10 cellular contexts compared by ENCODE assay signal in genomic region chr17:35539659-35540026, GRCh38. TPM values are rescaled to one million over a fixed set of nuclear protein-coding genes. Genes with fewer than 3 reads are reported as not detected.
A peak's percentile ranks its signal among the peaks of the same experiment; 100 is the strongest.
DNase-seq lines count a peak whose midpoint lies in the region; ATAC-seq and TF ChIP-seq lines count a peak whose summit lies in the region.
"Had no signal": no experiment of that assay in that cellular context is flagged by ENCODE, and none has a peak within 500 bp of the region (broad histone marks: within the 10 kb centered on the region; RNA-seq: fewer than 3 reads in every experiment).

No MANE protein-coding gene starts in this region.

- TF ChIP-seq EP300 in stomach (IDR thresholded peaks at IDR 0.05) (no peak), sigmoid colon (IDR thresholded peaks at IDR 0.05) (no peak)

- H3K36me3 Mint-ChIP-seq in activated T-cell treated with anti-CD3 and anti-CD28 coated beads, Interleukin-2, amount 50 U/mL, for 72 hours (ENCODE audit: insufficient read depth in 2 of 2) = peaks cover 11 to 21% of the 10 kb centered on the region in 2 donors

- no peaks in the 10 kb centered on the region for H3K27me3 ChIP-seq in RWPE2 (ENCODE audit: insufficient read depth, poor library complexity, severe bottlenecking)
- H3K27me3 ChIP-seq in fibroblast of lung (ENCODE audit: control insufficient read depth, insufficient read depth, low read length) = no peaks in the 10 kb centered on the region
- H3K27me3 ChIP-seq in stomach = no peaks in the 10 kb centered on the region
- no peaks in the 10 kb centered on the region for H3K27me3 ChIP-seq in sigmoid colon

- DNase-seq in activated T-cell treated with anti-CD3 and anti-CD28 coated beads, Interleukin-2, amount 50 U/mL, for 72 hours = no peak
- DNase-seq in activated T-cell treated with anti-CD3 and anti-CD28 coated beads, Interleukin-2, amount 50 U/mL, for 1 hour = no peak
- DNase-seq in RWPE2 (ENCODE audit: low spot score) = no peak
- no peak for DNase-seq in fibroblast of lung (ENCODE audit: low read depth in 2 of 2)
- DNase-seq in stomach = no peak
- no peak for DNase-seq in sigmoid colon
- no peak for DNase-seq in GF-D8 (lab: John Stamatoyannopoulos, UW)
- no peak for DNase-seq in NCI-H82 treated with DMSO at 0.1 percent for 48 hours (lab: John Stamatoyannopoulos, UW; ENCODE audit: unreplicated experiment)

- no peaks in the 10 kb centered on the region for H4K20me1 ChIP-seq in fibroblast of lung (ENCODE audit: control insufficient read depth, extremely low read depth, insufficient read depth, low read length)

- H3K4me2 ChIP-seq in fibroblast of lung (ENCODE audit: extremely low read depth, insufficient read depth, low read length) = peak overlapping the region; percentile 68

- no peak for TF ChIP-seq POLR2A in stomach (IDR thresholded peaks at IDR 0.05)
- no peak for TF ChIP-seq POLR2A in sigmoid colon (IDR thresholded peaks at IDR 0.05)

- 37 to 50% (median 42%) methylated on average over 5 of the region's 5 CpGs for WGBS in stomach, 5 donors
- WGBS in sigmoid colon, 2 donors = 46 to 53% methylated on average over 5 of the region's 5 CpGs

- intact Hi-C loops in stomach (cut with DNase I; ENCODE audit: low total_unique reads) = loop anchor here (5.0 kb wide), 1 partner anchor 227 kb away; no protein-coding TSS in a partner anchor
- intact Hi-C loops in sigmoid colon (cut with DNase I) = loop anchor here (2.0 to 10.0 kb wide), 5 partner anchors 107 to 369 kb away; partner anchors contain the start of genes SLFN11 and SLFN12

- no peaks in the 10 kb centered on the region for H3K9me3 Mint-ChIP-seq in activated T-cell treated with anti-CD3 and anti-CD28 coated beads, Interleukin-2, amount 50 U/mL, for 72 hours

- TF ChIP-seq CTCF in RWPE2 (IDR thresholded peaks at IDR 0.05; ENCODE audit: poor library complexity, severe bottlenecking) = peak; percentile 73
- TF ChIP-seq CTCF in fibroblast of lung (conservative IDR thresholded peaks at IDR 0.05 in 1 of 2, IDR thresholded peaks at IDR 0.05 in 1 of 2; ENCODE audit: low read depth in 1 of 2, low read length in 2 of 2) = no peak
- TF ChIP-seq CTCF in stomach (IDR thresholded peaks at IDR 0.05) = no peak
- no peak for TF ChIP-seq CTCF in sigmoid colon (IDR thresholded peaks at IDR 0.05)

- no peaks in the 10 kb centered on the region for H3K79me2 ChIP-seq in fibroblast of lung (ENCODE audit: control insufficient read depth, insufficient read depth, low read length)

- H3K9me3 ChIP-seq in RWPE2 (ENCODE audit: severe bottlenecking) = no peaks in the 10 kb centered on the region
- H3K9me3 ChIP-seq in fibroblast of lung (ENCODE audit: control insufficient read depth, insufficient read depth, low read depth, low read length) = no peaks in the 10 kb centered on the region
- no peaks in the 10 kb centered on the region for H3K9me3 ChIP-seq in stomach
- no peaks in the 10 kb centered on the region for H3K9me3 ChIP-seq in sigmoid colon

- no peak for ATAC-seq in activated T-cell treated with anti-CD3 and anti-CD28 coated beads, Interleukin-2, amount 50 U/mL, for 72 hours (replicated peaks in 1 of 2)
- ATAC-seq in RWPE2 (ENCODE audit: low read depth) = no peak

- H3K27ac ChIP-seq in RWPE2 (ENCODE audit: poor library complexity, severe bottlenecking) (no peak overlapping the region), fibroblast of lung (ENCODE audit: insufficient read depth, low read length) (no peak overlapping the region), stomach (peak overlapping the region in 3 of 5 donors; percentile 66 to 86 (median 73)), sigmoid colon (no peak overlapping the region)

- H3K4me3 Mint-ChIP-seq in activated T-cell treated with anti-CD3 and anti-CD28 coated beads, Interleukin-2, amount 50 U/mL, for 72 hours = peak overlapping the region; percentile 76 to 86

- H3K36me3 ChIP-seq in RWPE2 (ENCODE audit: low read depth) (no peaks in the 10 kb centered on the region), fibroblast of lung (ENCODE audit: control insufficient read depth, insufficient read depth, low read length) (no peaks in the 10 kb centered on the region), stomach (no peaks in the 10 kb centered on the region), sigmoid colon (no peaks in the 10 kb centered on the region)

- no peak overlapping the region for H3K4me3 ChIP-seq in RWPE2 (ENCODE audit: severe bottlenecking)
- no peak overlapping the region for H3K4me3 ChIP-seq in fibroblast of lung (replicated peaks in 1 of 4; ENCODE audit: control extremely low read depth in 1 of 4, insufficient read depth in 1 of 4, low read depth in 3 of 4, low read length in 4 of 4)
- H3K4me3 ChIP-seq in stomach = peak overlapping the region in 1 of 4 donors; percentile 1
- no peak overlapping the region for H3K4me3 ChIP-seq in sigmoid colon

- no peak overlapping the region for H3K9ac ChIP-seq in fibroblast of lung (ENCODE audit: insufficient read depth, low read length)

- H3K27me3 Mint-ChIP-seq in activated T-cell treated with anti-CD3 and anti-CD28 coated beads, Interleukin-2, amount 50 U/mL, for 72 hours (ENCODE audit: low read depth) = no peaks in the 10 kb centered on the region

- H3K4me1 Mint-ChIP-seq in activated T-cell treated with anti-CD3 and anti-CD28 coated beads, Interleukin-2, amount 50 U/mL, for 72 hours (ENCODE audit: low read depth) = peaks cover 66% of the 10 kb centered on the region

- H3K27ac Mint-ChIP-seq in activated T-cell treated with anti-CD3 and anti-CD28 coated beads, Interleukin-2, amount 50 U/mL, for 72 hours = peak overlapping the region; percentile 100

- no peaks in the 10 kb centered on the region for H3K4me1 ChIP-seq in RWPE2 (ENCODE audit: insufficient read depth, poor library complexity, severe bottlenecking)
- H3K4me1 ChIP-seq in fibroblast of lung (ENCODE audit: control insufficient read depth, extremely low read depth, insufficient read depth, low read length) = peaks cover 3% of the 10 kb centered on the region
- H3K4me1 ChIP-seq in stomach = peaks cover 10 to 40% (median 27%) of the 10 kb centered on the region in 4 donors
- H3K4me1 ChIP-seq in sigmoid colon = peaks cover 0 to 22% (median 0%) of the 10 kb centered on the region in 4 donors

- peak overlapping the region; percentile 81 for H2AFZ ChIP-seq in fibroblast of lung (ENCODE audit: low read length)

RNA-seq across cellular contexts. Expression of gene SLFN12L, which starts 2.2 kb away (rescaled TPM):
- 10 to 100 TPM; 59.0 to 73.6 TPM for total RNA-seq in activated T-cell treated with anti-CD3 and anti-CD28 coated beads, Interleukin-2, amount 50 U/mL, for 72 hours
- total RNA-seq in fibroblast of lung (0.17 and 0.26 TPM in 2 replicates), stomach (1 to 10 TPM in 4 of 5 donors, under 1 TPM in 1; 0.58 to 7.0 (median 1.8) TPM), sigmoid colon (1 to 10 TPM in 1 of 4 donors, under 1 TPM in 3; 0.27 to 1.2 (median 0.63) TPM)
- polyA plus RNA-seq in fibroblast of lung (0.08 and 0.09 TPM in 2 replicates), stomach (under 1 TPM in 2 of 3 donors, not detected in 1; 0.15 to 0.37 TPM), sigmoid colon (1 to 10 TPM in 1 of 3 donors, not detected in 2; 1.9 TPM)
- 0.07 TPM in 2 replicates for polyA plus RNA-seq in fibroblast of lung (2012)
- 0.11 TPM in 1 of 2 replicates, not detected in the other for polyA minus RNA-seq in fibroblast of lung (ENCODE audit: low replicate concordance)

RNA-seq across cellular contexts. Expression of gene SLFN14, which starts 21.0 kb away (rescaled TPM):
- total RNA-seq in activated T-cell treated with anti-CD3 and anti-CD28 coated beads, Interleukin-2, amount 50 U/mL, for 72 hours = not detected
- total RNA-seq in fibroblast of lung = not detected in 2 replicates
- not detected in 2 replicates for polyA plus RNA-seq in fibroblast of lung
- not detected in 2 replicates for polyA plus RNA-seq in fibroblast of lung (2012)
- not detected in 2 replicates for polyA minus RNA-seq in fibroblast of lung (ENCODE audit: low replicate concordance)
- total RNA-seq in stomach = not detected
- not detected for polyA plus RNA-seq in stomach
- total RNA-seq in sigmoid colon = not detected
- not detected for polyA plus RNA-seq in sigmoid colon
- total RNA-seq: lung microvascular endothelial cell had no signal
- polyA plus RNA-seq: aorta had no signal

RNA-seq across cellular contexts. Expression of gene PEX12, which starts 38.7 kb away (rescaled TPM):
- 1 to 10 TPM; 7.2 to 7.3 TPM for total RNA-seq in activated T-cell treated with anti-CD3 and anti-CD28 coated beads, Interleukin-2, amount 50 U/mL, for 72 hours
- total RNA-seq in fibroblast of lung (6.2 and 7.1 TPM in 2 replicates), stomach (1 to 10 TPM in 3 of 5 donors, under 1 TPM in 1, not detected in 1; 0.58 to 3.2 (median 2.5) TPM), sigmoid colon (10 to 100 TPM in 1 of 4 donors, 1 to 10 TPM in 3; 4.6 to 10.4 (median 6.5) TPM)
- polyA plus RNA-seq in fibroblast of lung (9.5 and 9.7 TPM in 2 replicates), stomach (1 to 10 TPM in 2 of 3 donors, under 1 TPM in 1; 0.76 to 3.1 (median 1.4) TPM), sigmoid colon (1 to 10 TPM in 2 of 3 donors, under 1 TPM in 1; 0.92 to 2.7 (median 2.4) TPM)
- 5.0 and 5.2 TPM in 2 replicates for polyA plus RNA-seq in fibroblast of lung (2012)
- 9.5 and 13.6 TPM in 2 replicates for polyA minus RNA-seq in fibroblast of lung (ENCODE audit: low replicate concordance)

RNA-seq across cellular contexts. Expression of gene AP2B1, which starts 47.5 kb away (rescaled TPM):
- 100 to 1,000 TPM; 167 to 179 TPM for total RNA-seq in activated T-cell treated with anti-CD3 and anti-CD28 coated beads, Interleukin-2, amount 50 U/mL, for 72 hours
- total RNA-seq in fibroblast of lung (61.6 and 109 TPM in 2 replicates), stomach (100 to 1,000 TPM in 1 of 5 donors, 10 to 100 TPM in 4; 45.5 to 171 (median 71.0) TPM), sigmoid colon (10 to 100 TPM; 46.7 to 58.7 (median 53.2) TPM)
- polyA plus RNA-seq in fibroblast of lung (226 and 236 TPM in 2 replicates), stomach (10 to 100 TPM; 21.6 to 34.1 (median 32.1) TPM), sigmoid colon (10 to 100 TPM; 43.2 to 86.4 (median 46.7) TPM)
- 135 and 147 TPM in 2 replicates for polyA plus RNA-seq in fibroblast of lung (2012)
- polyA minus RNA-seq in fibroblast of lung (ENCODE audit: low replicate concordance) = 173 and 196 TPM in 2 replicates

Comparison
In these comparisons a context has a peak if more than half of its experiments do, and no peak if none do; other contexts are left out.
1. H3K27ac ChIP-seq: peak in stomach (3 of 5); none in RWPE2 (single experiment), fibroblast of lung (single experiment) and sigmoid colon (0 of 4).
2. RNA of gene SLFN12L, which starts 2.2 kb away (total RNA-seq): 59.0 to 73.6 TPM in activated T-cell treated with anti-CD3 and anti-CD28 coated beads, Interleukin-2, amount 50 U/mL, for 72 hours; 0.58 to 7.0 TPM in stomach, 0.27 to 1.2 TPM in sigmoid colon and 0.17 to 0.26 TPM in fibroblast of lung; every median in the first group is over 4 times any median in the second.